Comparison of ENCODE assay signal across 16 cellular contexts in the genomic region with DNA sequence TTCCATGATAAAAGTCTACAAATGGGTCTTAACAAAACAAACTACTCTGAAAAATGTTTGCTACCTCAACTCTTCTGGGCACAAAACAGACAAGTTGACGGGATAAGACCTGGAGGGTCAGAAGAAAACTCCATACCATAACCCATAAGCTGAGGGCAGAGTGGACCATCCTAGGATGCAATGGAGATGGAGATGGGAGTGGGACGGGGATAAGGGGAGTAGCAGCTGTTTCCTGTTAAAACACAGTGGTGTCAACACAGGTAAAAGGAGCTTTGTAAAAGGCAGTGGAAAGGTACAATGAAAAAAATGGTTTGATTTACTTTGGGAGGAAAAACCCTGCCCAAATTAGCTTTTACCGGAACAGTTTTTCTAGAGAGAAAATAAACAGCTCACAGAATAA. TPM values are rescaled to one million over a fixed set of nuclear protein-coding genes. Genes with fewer than 3 reads are reported as not detected.
DNase-seq lines count a peak whose midpoint lies in the region; ATAC-seq and TF ChIP-seq lines count a peak whose summit lies in the region.
"Had no signal": no experiment of that assay in that cellular context is flagged by ENCODE, and none has a peak within 500 bp of the region (broad histone marks: within the 10 kb centered on the region; RNA-seq: fewer than 3 reads in every experiment).

No MANE protein-coding gene starts in this region.

- H3K9me3 ChIP-seq in PC-9 (ENCODE audit: insufficient read depth, low read depth) (no peaks in the 10 kb centered on the region), trophoblast cell (ENCODE audit: insufficient read depth, low read depth, low read length) (no peaks in the 10 kb centered on the region)
- H3K9me3 ChIP-seq: BLaER1 treated with 17β-estradiol and CSF1 and Interleukin-3, amounts not matched to agents 10 nM and 100 nM had no signal

- peak overlapping the region; percentile 7; the same call in 1 of the 2 replicates for H3K27ac ChIP-seq in PC-9
- H3K27ac ChIP-seq in foreskin keratinocyte, result peak overlapping the region; percentile 70
- H3K27ac ChIP-seq in trophoblast cell (ENCODE audit: low read depth, low read length), result peak overlapping the region; percentile 29
- H3K27ac ChIP-seq: BLaER1 treated with 17β-estradiol and CSF1 and Interleukin-3, amounts not matched to agents 10 nM and 100 nM; SK-N-MC had no signal

- H3K27me3 ChIP-seq in PC-9 (ENCODE audit: insufficient read depth, low read depth) (no peaks in the 10 kb centered on the region), foreskin keratinocyte (no peaks in the 10 kb centered on the region), trophoblast cell (ENCODE audit: insufficient read depth, low read length) (no peaks in the 10 kb centered on the region)
- H3K27me3 ChIP-seq: BLaER1 treated with 17β-estradiol and CSF1 and Interleukin-3, amounts not matched to agents 10 nM and 100 nM had no signal

- H3K9me2 ChIP-seq in PC-9 (ENCODE audit: insufficient read depth), result no peaks in the 10 kb centered on the region

- peaks cover 47% of the 10 kb centered on the region for H3K36me3 ChIP-seq in PC-9 (ENCODE audit: low read depth)
- peaks cover 24 to 32% of the 10 kb centered on the region in 2 experiments for H3K36me3 ChIP-seq in trophoblast cell (ENCODE audit: control insufficient read depth in 1 of 2, insufficient read depth in 2 of 2, low read length in 2 of 2)

- peaks cover 13% of the 10 kb centered on the region; the same call in 1 of the 2 replicates for H3F3A ChIP-seq in PC-9 (ENCODE audit: insufficient read depth, low read depth)

- no peak overlapping the region for H4K12ac ChIP-seq in trophoblast cell (ENCODE audit: low read depth, low read length)

- H2BK12ac ChIP-seq in trophoblast cell (ENCODE audit: low read length), result peak overlapping the region; percentile 67

- H2AK5ac ChIP-seq in trophoblast cell (ENCODE audit: low read length), result no peak overlapping the region

- no peak overlapping the region for H3K4me3 ChIP-seq in PC-9
- H3K4me3 ChIP-seq in trophoblast cell (ENCODE audit: low read depth, low read length), result no peak overlapping the region
- H3K4me3 ChIP-seq: BLaER1 treated with 17β-estradiol and CSF1 and Interleukin-3, amounts not matched to agents 10 nM and 100 nM; SK-N-MC had no signal

- no TSS peak for BruUV-seq in PC-9 (replicated peaks; lab: Mats Ljungman, UMichigan)

- no peak overlapping the region for H4K91ac ChIP-seq in trophoblast cell (ENCODE audit: low read depth, low read length)

- no peak for ATAC-seq in foreskin keratinocyte
- ATAC-seq in GM21526 (IDR thresholded peaks at IDR 0.05; ENCODE audit: low FRiP score, unreplicated experiment), result no peak
- ATAC-seq: Right ventricle myocardium inferior had no signal

- H3K18ac ChIP-seq in trophoblast cell (ENCODE audit: low read length), result peak overlapping the region; percentile 74

- POLR2A ChIA-PET in PC-9 (lab: Charles Lee; ENCODE audit: unreplicated experiment), result no interaction called here

- no peak overlapping the region for H3K4me2 ChIP-seq in PC-9
- no peak overlapping the region for H3K4me2 ChIP-seq in trophoblast cell (ENCODE audit: low read length)
- H3K4me2 ChIP-seq: BLaER1 treated with 17β-estradiol and CSF1 and Interleukin-3, amounts not matched to agents 10 nM and 100 nM had no signal

- peak overlapping the region; percentile 61 for H3K14ac ChIP-seq in trophoblast cell (ENCODE audit: low read length)

- TF ChIP-seq CTCF in PC-9 (conservative IDR thresholded peaks at IDR 0.05) (no peak), foreskin keratinocyte (conservative IDR thresholded peaks at IDR 0.05) (no peak)

- no peak overlapping the region for H3K23ac ChIP-seq in trophoblast cell (ENCODE audit: low read length)

- CTCF ChIA-PET in PC-9 (lab: Charles Lee), result interaction anchor here (0.6 to 1.1 kb wide), 2 partner anchors 41 to 236 kb away, joined by 3 read pairs; no protein-coding TSS in a partner anchor

- peaks cover 12% of the 10 kb centered on the region for H3K79me1 ChIP-seq in trophoblast cell (ENCODE audit: low read length)

- H3K9ac ChIP-seq in trophoblast cell (ENCODE audit: low read length), result no peak overlapping the region
- H3K9ac ChIP-seq: BLaER1 treated with 17β-estradiol and CSF1 and Interleukin-3, amounts not matched to agents 10 nM and 100 nM had no signal

- peaks cover 25% of the 10 kb centered on the region for H3K4me1 ChIP-seq in PC-9 (replicated peaks; ENCODE audit: insufficient read depth)
- H3K4me1 ChIP-seq in foreskin keratinocyte, result peaks cover 27% of the 10 kb centered on the region
- H3K4me1 ChIP-seq in trophoblast cell (ENCODE audit: control insufficient read depth in 1 of 2, insufficient read depth in 2 of 2, low read length in 2 of 2), result peaks cover 2 to 5% of the 10 kb centered on the region in 2 experiments

- WGBS in trophoblast cell (ENCODE audit: extremely low coverage, insufficient coverage, insufficient read length), result no CpG with 5 or more reads among the region's 3 CpGs

- H3K4ac ChIP-seq in trophoblast cell (ENCODE audit: low read depth, low read length), result no peak overlapping the region

- no peaks in the 10 kb centered on the region for H4K20me1 ChIP-seq in PC-9 (ENCODE audit: insufficient read depth)

- H2AFZ ChIP-seq in PC-9, result no peak overlapping the region
- H2AFZ ChIP-seq in trophoblast cell (ENCODE audit: insufficient read depth, low read length, poor library complexity), result no peak overlapping the region

- 0 out of 2 replicates have a peak, but pooled peaks cover 6% of the 10 kb centered on the region for H3K79me2 ChIP-seq in PC-9 (ENCODE audit: low read depth)
- H3K79me2 ChIP-seq in trophoblast cell (ENCODE audit: control insufficient read depth, insufficient read depth, low read length, poor library complexity), result peaks cover 1% of the 10 kb centered on the region

- H2BK120ac ChIP-seq in trophoblast cell (ENCODE audit: insufficient read depth, low read length, poor library complexity), result peak overlapping the region; percentile 52

- H4K8ac ChIP-seq in trophoblast cell (ENCODE audit: low read depth, low read length), result no peak overlapping the region

- H2BK5ac ChIP-seq in trophoblast cell (ENCODE audit: low read depth, low read length, poor library complexity), result peak overlapping the region; percentile 61

- intact Hi-C loops in PC-9 (cut with micrococcal nuclease; ENCODE audit: unreplicated experiment), result loop anchor here (1.0 to 2.0 kb wide), 3 partner anchors 16 to 43 kb away; no protein-coding TSS in a partner anchor

- DNase-seq in DMS153 (lab: John Stamatoyannopoulos, UW) (peak; percentile 19), DMS153 treated with DMSO at 0.1 percent for 48 hours (lab: John Stamatoyannopoulos, UW; ENCODE audit: unreplicated experiment) (no peak), PC-9 (no peak), foreskin keratinocyte (no peak), trophoblast cell (no peak), NCI-H146 treated with DMSO at 0.1 percent for 48 hours (lab: John Stamatoyannopoulos, UW; ENCODE audit: unreplicated experiment) (no peak), AG08395 (ENCODE audit: low spot score) (no peak)
- DNase-seq: 8988T; CD8-positive, alpha-beta memory T cell; GF-D8; H7; NCI-H510A had no signal

RNA-seq across cellular contexts. Expression of a gene that starts 41.6 kb away (rescaled TPM):
- total RNA-seq in PC-9 (2021), result 60.7 and 77.0 TPM in 2 replicates
- 43.3 and 52.0 TPM in 2 replicates for total RNA-seq in foreskin keratinocyte
- 14.7 and 17.4 TPM in 2 replicates for polyA plus RNA-seq in foreskin keratinocyte
- 162 and 163 TPM in 2 replicates for polyA plus RNA-seq in trophoblast cell (2013)

Comparison
In these comparisons a context has a peak if more than half of its experiments do, and no peak if none do; other contexts are left out.
1. H3K27ac ChIP-seq: peak in every context shown above with its lines; median percentile 70 in foreskin keratinocyte; 29 in trophoblast cell; 7 in PC-9.